11 cellular contexts compared by ENCODE assay signal in genomic region chr3:14549256-14549931, GRCh38. TPM values are rescaled to one million over a fixed set of nuclear protein-coding genes. Genes with fewer than 3 reads are reported as not detected.
DNase-seq lines count a peak whose midpoint lies in the region; ATAC-seq, FAIRE-seq and TF ChIP-seq lines count a peak whose summit lies in the region.
"Had no signal": no experiment of that assay in that cellular context is flagged by ENCODE, and none has a peak within 500 bp of the region (broad histone marks: within the 10 kb centered on the region; RNA-seq: fewer than 3 reads in every experiment).

No MANE protein-coding gene starts in this region.

- H3K4me3 Mint-ChIP-seq in CD14-positive monocyte, result no peak overlapping the region

- H3K4me1 Mint-ChIP-seq in CD14-positive monocyte, result peaks cover 5% of the 10 kb centered on the region

- H3K36me3 Mint-ChIP-seq in CD14-positive monocyte, result no peaks in the 10 kb centered on the region

- peaks cover 15 to 44% (median 20%) of the 10 kb centered on the region in 3 donors for H3K27me3 Mint-ChIP-seq in CD14-positive monocyte (ENCODE audit: low read depth in 3 of 3)

- ATAC-seq in GM19035 (IDR thresholded peaks at IDR 0.05; ENCODE audit: unreplicated experiment), result no peak

- no peak for FAIRE-seq in kidney (lab: Jason Lieb, UNC)
- FAIRE-seq: GM18507 had no signal

- H3K4me1 ChIP-seq in HEK293 (ENCODE audit: control insufficient read depth, insufficient read depth, low read length) (no peaks in the 10 kb centered on the region), kidney (ENCODE audit: control insufficient read depth in 1 of 2, insufficient read depth in 1 of 2, low read depth in 1 of 2, low read length in 2 of 2) (peaks cover 0 to 7% of the 10 kb centered on the region in 2 donors)

- no peak overlapping the region for H3K27ac ChIP-seq in HEK293 (ENCODE audit: extremely low read depth, low read depth, low read length)
- H3K27ac ChIP-seq in kidney (ENCODE audit: low read depth in 2 of 2, low read length in 2 of 2), result no peak overlapping the region

- CTCF ChIA-PET in HEK293 (lab: Yijun Ruan, JAX), result interaction anchor here (0.7 to 5.2 kb wide), 14 partner anchors 10 to 346 kb away, joined by 3 to 34 read pairs (median 4); partner anchors contain the start of gene CCDC174

- no peaks in the 10 kb centered on the region for H3K36me3 ChIP-seq in HEK293 (ENCODE audit: control insufficient read depth in 2 of 2, insufficient read depth in 1 of 2, low read length in 2 of 2)
- H3K36me3 ChIP-seq in kidney (ENCODE audit: control insufficient read depth in 1 of 2, insufficient read depth in 2 of 2, low read length in 2 of 2), result no peaks in the 10 kb centered on the region

- H3K9ac ChIP-seq in kidney (ENCODE audit: low read length in 2 of 2), result no peak overlapping the region

- intact Hi-C loops in CD14-positive monocyte (cut with micrococcal nuclease) (loop anchor here in 1 of 2 donors (5.0 kb wide), 1 partner anchor 287 kb away; no protein-coding TSS in a partner anchor), kidney (cut with DNase I) (no loop called here)

- H3K4me3 ChIP-seq in HEK293 (ENCODE audit: low read depth, low read length) (no peak overlapping the region), kidney (ENCODE audit: low read length in 2 of 2) (no peak overlapping the region)

- POLR2A ChIA-PET in HEK293 (lab: Yijun Ruan, JAX), result no interaction called here

- DNase-seq in CD14-positive monocyte (ENCODE audit: low spot score) (no peak), SW 1271 (lab: John Stamatoyannopoulos, UW) (peak; percentile 28 to 53), kidney (peak; percentile 15), NCI-H1417 (lab: John Stamatoyannopoulos, UW) (no peak), NCI-H1417 treated with DMSO at 0.1 percent for 48 hours (lab: John Stamatoyannopoulos, UW) (no peak), NOMO-1 (lab: John Stamatoyannopoulos, UW; ENCODE audit: unreplicated experiment in 2 of 2) (no peak)
- DNase-seq: activated effector memory CD4-positive, alpha-beta T cell treated with Interleukin-2 at 50 U/mL for 16 hours; NK-92 treated with Interleukin-12 subunit alpha and Interleukin-12 subunit beta, amount 100 ng/mL, for 24 hours had no signal

- no peak overlapping the region for H3K27ac Mint-ChIP-seq in CD14-positive monocyte

- H3K9me3 ChIP-seq in HEK293 (ENCODE audit: control insufficient read depth, insufficient read depth, low read depth, low read length), result no peaks in the 10 kb centered on the region
- no peaks in the 10 kb centered on the region for H3K9me3 ChIP-seq in kidney (ENCODE audit: control insufficient read depth in 1 of 2, low read length in 2 of 2)

- TF ChIP-seq CTCF in CD14-positive monocyte (IDR thresholded peaks at IDR 0.05), result peak; percentile 23
- 0 out of 2 replicates have a peak, but pooled peaks have one; percentile 20 for TF ChIP-seq CTCF in HEK293 (tag by site-specific recombination; IDR thresholded peaks at IDR 0.05)
- TF ChIP-seq CTCF in kidney (IDR thresholded peaks at IDR 0.05; ENCODE audit: borderline replicate concordance, extremely low read depth, insufficient read depth), result peak; percentile 21

- peaks cover 0 to 6% (median 2%) of the 10 kb centered on the region in 7 donors for H3K9me3 Mint-ChIP-seq in CD14-positive monocyte

TF ChIP-seq in HEK293, 187 proteins besides CTCF, POLR2A, EP300 and RAD21:
- no peak for TF ChIP-seq ZBTB1 (tag by site-specific recombination; IDR thresholded peaks at IDR 0.05)
- TF ChIP-seq ZNF660 (tag by site-specific recombination; IDR thresholded peaks at IDR 0.05), result 0 out of 2 replicates have a peak, but pooled peaks have one; percentile 18
- peak; percentile 41 for TF ChIP-seq ZNF335 (tag by site-specific recombination; conservative IDR thresholded peaks at IDR 0.05)
- no peak for TF ChIP-seq KLF9 (tag by site-specific recombination; IDR thresholded peaks at IDR 0.05; ENCODE audit: low read depth)
- TF ChIP-seq ZBTB17 (tag by site-specific recombination; IDR thresholded peaks at IDR 0.05), result peak; percentile 74

RNA-seq across cellular contexts. Expression of gene GRIP2, which starts 9.3 kb away (rescaled TPM):
- polyA plus RNA-seq in CD14-positive monocyte (not detected), kidney (ENCODE audit: insufficient read depth, low read depth, low replicate concordance) (3.2 TPM)
- 3.0 TPM for total RNA-seq in kidney

Comparison
In these comparisons a context has a peak if more than half of its experiments do, and no peak if none do; other contexts are left out.
1. DNase-seq: peak in SW 1271 (2 of 2) and kidney (single experiment); none in CD14-positive monocyte (single experiment), NCI-H1417 (0 of 3), NCI-H1417 treated with DMSO at 0.1 percent for 48 hours (single experiment) and NOMO-1 (0 of 2).
2. Peak in every context shown above with its lines, with median percentiles within 50 percentile points of each other: CTCF ChIP-seq.